ENCODE assay signal across 8 cellular contexts in genomic region chr17:75323043-75323591, GRCh38. TPM values are rescaled to one million over a fixed set of nuclear protein-coding genes. Genes with fewer than 3 reads are reported as not detected.
DNase-seq lines count a peak whose midpoint lies in the region; ATAC-seq and TF ChIP-seq lines count a peak whose summit lies in the region.

No MANE protein-coding gene starts in this region.

- peaks cover 11% of the 10 kb centered on the region for H3K4me1 ChIP-seq in psoas muscle
- H3K4me1 ChIP-seq in uterus, result no peaks in the 10 kb centered on the region

- DNase-seq in GM12864 (ENCODE audit: low read depth) (peak; percentile 81), NCI-H1436 treated with DMSO at 0.1 percent for 48 hours (lab: John Stamatoyannopoulos, UW) (peak; percentile 49), SW480 (ENCODE audit: low spot score) (peak; percentile 64), Right ventricle myocardium superior (peak; percentile 86), psoas muscle (peak; percentile 81 to 90), uterus (peak; percentile 83 to 89)
- DNase-seq in activated naive CD8-positive, alpha-beta T cell treated with anti-CD3 and anti-CD28 coated beads, Interleukin-2, amount 10 ng/mL, durations not matched to agents 7 days and 5 days, result peak; percentile 79

- peaks cover 26% of the 10 kb centered on the region for H3K4me1 Mint-ChIP-seq in activated naive CD8-positive, alpha-beta T cell treated with anti-CD3 and anti-CD28 coated beads, Interleukin-2, amount 10 ng/mL, durations not matched to agents 7 days and 5 days

- no peak for TF ChIP-seq POLR2A in uterus (IDR thresholded peaks at IDR 0.05)

- POLR2A ChIA-PET in activated naive CD8-positive, alpha-beta T cell treated with anti-CD3 and anti-CD28 coated beads, Interleukin-2, amount 10 ng/mL, durations not matched to agents 7 days and 5 days (lab: Charles Lee), result interaction anchor here (0.6 to 1.3 kb wide), 8 partner anchors 22 to 89 kb away, joined by 3 to 10 read pairs (median 4); partner anchors contain the start of genes GRB2, MIF4GD and SLC25A19

- H3K36me3 Mint-ChIP-seq in activated naive CD8-positive, alpha-beta T cell treated with anti-CD3 and anti-CD28 coated beads, Interleukin-2, amount 10 ng/mL, durations not matched to agents 7 days and 5 days, result peaks cover 28% of the 10 kb centered on the region

- peaks cover 0 to 42% of the 10 kb centered on the region in 2 donors for H3K36me3 ChIP-seq in psoas muscle (ENCODE audit: insufficient read depth in 1 of 2, low read depth in 1 of 2)
- H3K36me3 ChIP-seq in uterus, result no peaks in the 10 kb centered on the region

- intact Hi-C loops in Right ventricle myocardium superior (cut with DNase I) (loop anchor here (2.0 to 10.0 kb wide), 2 partner anchors 82 to 202 kb away; partner anchors contain the start of genes GRB2 and LLGL2), psoas muscle (cut with DNase I) (loop anchor here (2.0 to 5.0 kb wide), 2 partner anchors 82 to 194 kb away; partner anchors contain the start of genes CASKIN2 (in 1 of the 2), GRB2 (in 1 of the 2) and TSEN54 (in 1 of the 2)), uterus (cut with DNase I; ENCODE audit: low total_unique reads) (loop anchor here (5.0 to 10.0 kb wide), 2 partner anchors 84 to 202 kb away; partner anchors contain the start of genes GRB2 and LLGL2)

- H3K4me3 Mint-ChIP-seq in activated naive CD8-positive, alpha-beta T cell treated with anti-CD3 and anti-CD28 coated beads, Interleukin-2, amount 10 ng/mL, durations not matched to agents 7 days and 5 days, result no peak overlapping the region

- H3K27ac Mint-ChIP-seq in activated naive CD8-positive, alpha-beta T cell treated with anti-CD3 and anti-CD28 coated beads, Interleukin-2, amount 10 ng/mL, durations not matched to agents 7 days and 5 days, result peak overlapping the region; percentile 76

- H3K9me3 ChIP-seq in psoas muscle (no peaks in the 10 kb centered on the region), uterus (no peaks in the 10 kb centered on the region)

- no peaks in the 10 kb centered on the region for H3K9me3 Mint-ChIP-seq in activated naive CD8-positive, alpha-beta T cell treated with anti-CD3 and anti-CD28 coated beads, Interleukin-2, amount 10 ng/mL, durations not matched to agents 7 days and 5 days

- WGBS in psoas muscle, 3 donors, result 24 to 34% (median 30%) methylated on average over 6 of the region's 6 CpGs

- H3K27ac ChIP-seq in psoas muscle (peak overlapping the region; percentile 13), uterus (no peak overlapping the region)

- H3K27me3 Mint-ChIP-seq in activated naive CD8-positive, alpha-beta T cell treated with anti-CD3 and anti-CD28 coated beads, Interleukin-2, amount 10 ng/mL, durations not matched to agents 7 days and 5 days, result no peaks in the 10 kb centered on the region

- no peak overlapping the region for H3K4me3 ChIP-seq in GM12864 (ENCODE audit: low read depth, low read length)
- no peak overlapping the region for H3K4me3 ChIP-seq in psoas muscle
- no peak overlapping the region for H3K4me3 ChIP-seq in uterus

- ATAC-seq in activated naive CD8-positive, alpha-beta T cell treated with anti-CD3 and anti-CD28 coated beads, Interleukin-2, amount 10 ng/mL, durations not matched to agents 7 days and 5 days (ENCODE audit: low read depth), result peak; percentile 79
- ATAC-seq in Right ventricle myocardium superior (ENCODE audit: poor library complexity) (peak; percentile 77), psoas muscle (peak; percentile 71 to 91 (median 78)), GM19035 (IDR thresholded peaks at IDR 0.05; ENCODE audit: unreplicated experiment) (no peak)

- TF ChIP-seq CTCF in GM12864 (IDR thresholded peaks at IDR 0.05; ENCODE audit: low read depth, low read length, missing control alignments) (peak; percentile 72), psoas muscle (IDR thresholded peaks at IDR 0.05) (peak; percentile 83), uterus (IDR thresholded peaks at IDR 0.05) (peak; percentile 71 to 86 (median 83))

- H3K27me3 ChIP-seq in psoas muscle (ENCODE audit: insufficient read depth in 3 of 3, low read length in 2 of 3), result no peaks in the 10 kb centered on the region
- no peaks in the 10 kb centered on the region for H3K27me3 ChIP-seq in uterus

RNA-seq across cellular contexts. Expression of gene SLC25A19, which starts 33.9 kb away (rescaled TPM):
- 10 to 100 TPM; 26.7 to 27.9 TPM for total RNA-seq in activated naive CD8-positive, alpha-beta T cell treated with anti-CD3 and anti-CD28 coated beads, Interleukin-2, amount 10 ng/mL, durations not matched to agents 7 days and 5 days
- total RNA-seq in Right ventricle myocardium superior (12.5 TPM), psoas muscle (10 to 100 TPM; 11.3 to 41.7 (median 16.0) TPM), uterus (10 to 100 TPM in 2 of 4 donors, 1 to 10 TPM in 2; 4.7 to 59.9 (median 10.1) TPM)
- polyA plus RNA-seq in psoas muscle, result 10 to 100 TPM; 24.9 to 52.7 (median 34.5) TPM

RNA-seq across cellular contexts. Expression of gene MIF4GD, which starts 52.1 kb away (rescaled TPM):
- total RNA-seq in activated naive CD8-positive, alpha-beta T cell treated with anti-CD3 and anti-CD28 coated beads, Interleukin-2, amount 10 ng/mL, durations not matched to agents 7 days and 5 days, result 10 to 100 TPM; 44.4 to 44.8 TPM
- total RNA-seq in Right ventricle myocardium superior, result 13.7 TPM
- 10 to 100 TPM; 19.2 to 45.8 (median 37.6) TPM for total RNA-seq in psoas muscle
- polyA plus RNA-seq in psoas muscle, result 10 to 100 TPM; 27.9 to 44.8 (median 32.2) TPM
- 10 to 100 TPM; 11.7 to 45.3 (median 25.8) TPM for total RNA-seq in uterus
